24 cellular contexts compared by ENCODE assay signal in the genomic region with DNA sequence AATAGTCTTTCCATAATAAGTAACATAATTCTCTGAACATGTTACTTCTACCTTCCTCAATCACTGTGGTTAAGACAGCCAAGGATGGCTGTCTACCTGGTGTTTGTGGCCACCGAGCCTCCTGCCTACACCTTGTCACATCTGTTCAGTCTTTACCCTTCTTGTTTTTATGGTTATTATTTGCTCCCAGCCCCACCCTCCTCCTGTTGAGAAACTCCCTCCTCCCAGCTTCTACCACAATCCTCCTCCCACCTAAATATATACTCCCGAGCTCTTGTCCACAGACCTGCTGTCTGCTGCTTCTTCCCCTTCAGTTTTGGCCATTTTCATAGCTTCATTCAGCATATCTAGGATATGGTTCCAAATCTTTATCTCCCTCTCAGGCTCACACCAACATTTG. TPM values are rescaled to one million over a fixed set of nuclear protein-coding genes. Genes with fewer than 3 reads are reported as not detected.
"Had no signal": no experiment of that assay in that cellular context is flagged by ENCODE, and none has a peak within 500 bp of the region (broad histone marks: within the 10 kb centered on the region; RNA-seq: fewer than 3 reads in every experiment).

No MANE protein-coding gene starts in this region.

- DNase-seq: activated CD4-positive, alpha-beta T cell treated with anti-CD3 and anti-CD28 coated beads, Interleukin-2, amount 10 ng/mL, durations not matched to agents 24 days and 14 days; activated CD4-positive, alpha-beta T cell treated with anti-CD3 and anti-CD28 coated beads, Interleukin-2, amount 50 U/mL, for 48 hours; activated CD4-positive, CD25-positive, alpha-beta regulatory T cell treated with anti-CD3 and anti-CD28 coated beads, Interleukin-2, amount 50 U/mL, for 72 hours; activated effector memory CD4-positive, alpha-beta T cell treated with anti-CD3 and anti-CD28 coated beads, Interleukin-2, amount 50 U/mL, for 16 hours; activated naive CD4-positive, alpha-beta T cell treated with anti-CD3 and anti-CD28 coated beads for 36 hours; activated T-cell treated with anti-CD3 and anti-CD28 coated beads, Interleukin-2, amount 50 U/mL, for 4 hours; amygdala; brain microvascular endothelial cell; MV-4-11; NCI-H1105 treated with DMSO at 0.1 percent for 48 hours; NCI-H1436 treated with DMSO at 0.1 percent for 48 hours; NCI-H187; NCI-H2081; NCI-H226; NCI-H526; NCI-H82; NK-92 treated with Interleukin-12 subunit alpha and Interleukin-12 subunit beta, amount 100 ng/mL, for 24 hours; SJCRH30; SK-N-SH had no signal

- H3K36me3 ChIP-seq: brain microvascular endothelial cell, cardiac muscle cell, SJCRH30 had no signal

- H3K27ac ChIP-seq: brain microvascular endothelial cell, cardiac muscle cell, SJCRH30 had no signal

- H3K4me3 ChIP-seq: cardiac muscle cell, SJCRH30 had no signal

- H3K4me1 ChIP-seq: SJCRH30 had no signal

- ATAC-seq: activated T-cell treated with anti-CD3 and anti-CD28 coated beads, Interleukin-2, amount 50 U/mL, for 4 hours; HepG2; WTC11 had no signal

- H3K9me3 ChIP-seq: SJCRH30, SK-N-SH had no signal

- H3K27me3 ChIP-seq: brain microvascular endothelial cell, cardiac muscle cell, SJCRH30 had no signal

RNA-seq across cellular contexts. Expression of a gene that starts 35.7 kb away (rescaled TPM):
- total RNA-seq: activated CD4-positive, alpha-beta T cell treated with anti-CD3 and anti-CD28 coated beads, Interleukin-2, amount 10 ng/mL, durations not matched to agents 24 days and 14 days; activated naive CD4-positive, alpha-beta T cell treated with anti-CD3 and anti-CD28 coated beads for 36 hours; activated T-cell treated with anti-CD3 and anti-CD28 coated beads, Interleukin-2, amount 50 U/mL, for 4 hours; cardiac muscle cell; HepG2; NCI-H460; RPMI7951 had no signal
- polyA plus RNA-seq: cardiac muscle cell, HepG2, SK-N-SH had no signal
